Comparison of ENCODE assay signal across 14 cellular contexts in the genomic region with DNA sequence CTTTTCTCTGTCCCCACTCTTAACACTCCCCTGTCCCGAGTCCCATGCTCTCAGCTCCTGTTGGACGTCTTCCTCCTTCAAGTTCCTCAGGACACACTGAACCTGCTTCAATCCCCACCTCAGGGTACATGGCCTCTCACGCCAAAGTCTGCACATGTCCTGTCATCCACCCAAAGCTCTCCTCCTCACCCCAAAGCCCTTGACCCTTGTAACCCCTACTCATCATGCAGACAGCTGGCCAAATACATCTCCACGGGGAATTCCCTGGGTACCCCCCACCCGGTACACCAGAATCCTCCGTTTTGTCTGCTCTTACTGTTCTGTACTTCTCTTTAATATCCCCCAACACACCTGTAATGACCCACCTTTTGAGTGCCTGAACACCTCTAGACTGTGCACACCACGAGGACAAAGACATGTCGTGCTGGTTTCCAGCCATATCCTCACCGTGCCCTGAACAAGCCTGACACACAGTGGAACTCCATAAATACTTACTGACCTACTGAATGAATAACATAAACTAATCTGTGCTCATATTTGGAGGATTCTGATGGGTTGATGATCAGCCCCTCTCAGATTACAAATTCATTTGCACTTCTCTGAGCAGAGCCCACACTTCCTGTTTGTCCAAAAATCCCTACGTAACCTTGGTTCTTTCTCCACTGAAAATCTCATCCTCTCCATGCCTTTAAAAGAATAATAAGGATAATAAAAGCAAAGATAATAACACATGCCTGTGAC.
"Had no signal": no experiment of that assay in that cellular context is flagged by ENCODE, and none has a peak within 500 bp of the region (broad histone marks: within the 10 kb centered on the region; RNA-seq: fewer than 3 reads in every experiment).

No MANE protein-coding gene starts in this region.

- H3K9me3 ChIP-seq: right lobe of liver, uterus had no signal

- H3K4me1 Mint-ChIP-seq: immature natural killer cell; stimulated activated naive B cell treated with anti-CD40 and anti-IgM and Interleukin-4, amounts not matched to agents 10 μg/mL and 1 μg/mL and 100 μg/mL, for 72 hours had no signal

- H3K27ac ChIP-seq: cardiac muscle cell, esophagus squamous epithelium, right lobe of liver, spleen, uterus had no signal

- H3K27me3 ChIP-seq: cardiac muscle cell, right lobe of liver, uterus had no signal

- H3K27ac Mint-ChIP-seq: activated naive CD8-positive, alpha-beta T cell; activated T-helper 1 cell treated with anti-CD3 and anti-CD28 coated beads, Interleukin-12 subunit alpha, Interleukin-12 subunit beta, Interleukin-2, Interleukin-4 antibody, amounts not matched to agents 30 ng/mL and 10 ng/mL and 1 ng/mL, durations not matched to agents 14 hours and 24 hours and 36 hours; effector memory CD8-positive, alpha-beta T cell; immature natural killer cell; stimulated activated naive B cell treated with anti-CD40 and anti-IgM and Interleukin-4, amounts not matched to agents 10 μg/mL and 1 μg/mL and 100 μg/mL, for 72 hours had no signal

- H3K4me3 ChIP-seq: cardiac muscle cell, esophagus squamous epithelium, right lobe of liver, spleen, uterus had no signal

- ATAC-seq: effector memory CD8-positive, alpha-beta T cell; left ventricle myocardium superior; right lobe of liver; stimulated activated naive B cell treated with anti-CD40 and anti-IgM and Interleukin-4, amounts not matched to agents 10 μg/mL and 1 μg/mL and 100 μg/mL, for 72 hours had no signal

- H3K9me3 Mint-ChIP-seq: activated T-helper 1 cell treated with anti-CD3 and anti-CD28 coated beads, Interleukin-12 subunit alpha, Interleukin-12 subunit beta, Interleukin-2, Interleukin-4 antibody, amounts not matched to agents 30 ng/mL and 10 ng/mL and 1 ng/mL, durations not matched to agents 14 hours and 24 hours and 36 hours; effector memory CD8-positive, alpha-beta T cell; immature natural killer cell had no signal

- H3K4me3 Mint-ChIP-seq: activated naive CD8-positive, alpha-beta T cell; activated T-helper 1 cell treated with anti-CD3 and anti-CD28 coated beads, Interleukin-12 subunit alpha, Interleukin-12 subunit beta, Interleukin-2, Interleukin-4 antibody, amounts not matched to agents 30 ng/mL and 10 ng/mL and 1 ng/mL, durations not matched to agents 14 hours and 24 hours and 36 hours; effector memory CD8-positive, alpha-beta T cell; immature natural killer cell; stimulated activated naive B cell treated with anti-CD40 and anti-IgM and Interleukin-4, amounts not matched to agents 10 μg/mL and 1 μg/mL and 100 μg/mL, for 72 hours had no signal

- H3K4me1 ChIP-seq: esophagus squamous epithelium, spleen, uterus had no signal

- DNase-seq: activated CD4-positive, alpha-beta T cell treated with anti-CD3 and anti-CD28 coated beads, Interleukin-2, amount 50 U/mL, for 4 hours; activated gamma-delta T cell treated with Interleukin-2 at 50 U/mL for 16 hours; effector memory CD8-positive, alpha-beta T cell; esophagus squamous epithelium; immature natural killer cell; left ventricle myocardium superior; right lobe of liver; spleen; stimulated activated naive B cell treated with anti-CD40 and anti-IgM and Interleukin-4, amounts not matched to agents 10 μg/mL and 1 μg/mL and 100 μg/mL, for 72 hours; T-helper 2 cell; uterus had no signal

- H3K36me3 Mint-ChIP-seq: activated naive CD8-positive, alpha-beta T cell; immature natural killer cell; stimulated activated naive B cell treated with anti-CD40 and anti-IgM and Interleukin-4, amounts not matched to agents 10 μg/mL and 1 μg/mL and 100 μg/mL, for 72 hours had no signal

- H3K36me3 ChIP-seq: cardiac muscle cell, esophagus squamous epithelium, right lobe of liver, spleen, uterus had no signal
